In the genomic region with DNA sequence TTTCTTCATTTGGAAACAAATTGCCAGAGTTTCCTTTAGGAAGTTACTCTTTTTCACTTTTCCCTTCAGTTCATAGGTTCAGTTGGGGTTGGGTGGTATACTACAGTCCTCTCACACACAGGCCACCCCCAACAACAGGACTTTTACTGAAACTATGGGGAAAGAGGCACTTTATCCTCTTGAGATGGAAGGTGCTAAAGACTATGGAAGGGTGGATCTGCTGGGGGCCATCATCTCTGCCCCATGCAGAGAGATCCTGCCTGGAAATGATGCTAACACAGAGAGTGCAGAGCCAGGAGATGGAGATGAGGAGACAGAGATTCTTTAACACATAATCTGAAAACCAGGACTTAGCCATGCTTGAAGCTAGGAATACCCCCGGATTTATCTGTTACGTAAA, we compare ENCODE assay signal across 1 cellular context.
TF ChIP-seq lines count a peak whose summit lies in the region.

No MANE protein-coding gene starts in this region.

TF ChIP-seq in H1, 55 proteins besides CTCF, POLR2A, EP300 and RAD21:
- TF ChIP-seq RXRA (IDR thresholded peaks at IDR 0.05; ENCODE audit: insufficient read depth, low read depth, low read length): no peak
- TF ChIP-seq, protein P1, sequence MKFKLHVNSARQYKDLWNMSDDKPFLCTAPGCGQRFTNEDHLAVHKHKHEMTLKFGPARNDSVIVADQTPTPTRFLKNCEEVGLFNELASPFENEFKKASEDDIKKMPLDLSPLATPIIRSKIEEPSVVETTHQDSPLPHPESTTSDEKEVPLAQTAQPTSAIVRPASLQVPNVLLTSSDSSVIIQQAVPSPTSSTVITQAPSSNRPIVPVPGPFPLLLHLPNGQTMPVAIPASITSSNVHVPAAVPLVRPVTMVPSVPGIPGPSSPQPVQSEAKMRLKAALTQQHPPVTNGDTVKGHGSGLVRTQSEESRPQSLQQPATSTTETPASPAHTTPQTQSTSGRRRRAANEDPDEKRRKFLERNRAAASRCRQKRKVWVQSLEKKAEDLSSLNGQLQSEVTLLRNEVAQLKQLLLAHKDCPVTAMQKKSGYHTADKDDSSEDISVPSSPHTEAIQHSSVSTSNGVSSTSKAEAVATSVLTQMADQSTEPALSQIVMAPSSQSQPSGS (IDR thresholded peaks at IDR 0.05; ENCODE audit: low read length): no peak
- no peak for TF ChIP-seq ASH2L (IDR thresholded peaks at IDR 0.05; ENCODE audit: low read length)
- TF ChIP-seq RNF2 (IDR thresholded peaks at IDR 0.05; ENCODE audit: borderline replicate concordance, low read depth, low read length, missing control alignments, poor library complexity, severe bottlenecking): no peak
- no peak for TF ChIP-seq KDM5A (IDR thresholded peaks at IDR 0.05; ENCODE audit: low read length)
